ENCODE assay signal across 19 cellular contexts in genomic region chr14:68961361-68961760, GRCh38. TPM values are rescaled to one million over a fixed set of nuclear protein-coding genes. Genes with fewer than 3 reads are reported as not detected.
A peak's percentile ranks its signal among the peaks of the same experiment; 100 is the strongest.
DNase-seq lines count a peak whose midpoint lies in the region; ATAC-seq, FAIRE-seq and TF ChIP-seq lines count a peak whose summit lies in the region.
"Had no signal": no experiment of that assay in that cellular context is flagged by ENCODE, and none has a peak within 500 bp of the region (broad histone marks: within the 10 kb centered on the region; RNA-seq: fewer than 3 reads in every experiment).

No MANE protein-coding gene starts in this region.

- peaks cover 48% of the 10 kb centered on the region for H3K4me1 Mint-ChIP-seq in neural progenitor cell

- H3K9me3 ChIP-seq in HepG2 (ENCODE audit: low read length) (no peaks in the 10 kb centered on the region), right lobe of liver (no peaks in the 10 kb centered on the region), neural progenitor cell (ENCODE audit: low read depth) (no peaks in the 10 kb centered on the region), vagina (no peaks in the 10 kb centered on the region)
- H3K9me3 ChIP-seq: Caco-2 had no signal

- H3K9ac ChIP-seq in HepG2 (ENCODE audit: insufficient read depth, low read depth, low read length) (no peak overlapping the region), neural progenitor cell (no peak overlapping the region)

- in situ Hi-C loops in HepG2 (cut with HindIII; ENCODE audit: extremely low pct_ligation_motif_present, low pct_unique_long_range_greater_than_20kb), result no loop called here

- H3K4me3 ChIP-seq in HepG2 (replicated peaks in 1 of 3; ENCODE audit: insufficient read depth in 1 of 3, low read depth in 2 of 3, low read length in 3 of 3) (no peak overlapping the region), right lobe of liver (no peak overlapping the region), coronary artery (peak overlapping the region; percentile 43), neural progenitor cell (no peak overlapping the region), vagina (no peak overlapping the region)

- peaks cover 11% of the 10 kb centered on the region for H3K36me3 Mint-ChIP-seq in neural progenitor cell

- 91% methylated on average over 7 of the region's 7 CpGs for WGBS in HepG2 (ENCODE audit: low lambda C conversion rate)
- 83% methylated on average over 1 of the region's 7 CpGs for WGBS in right lobe of liver (ENCODE audit: insufficient coverage, low coverage, low lambda C conversion rate, missing lambda C conversion rate)

- H3K27me3 ChIP-seq in HepG2 (ENCODE audit: control insufficient read depth in 1 of 2, insufficient read depth in 2 of 2, low read length in 2 of 2) (no peaks in the 10 kb centered on the region), right lobe of liver (no peaks in the 10 kb centered on the region), neural progenitor cell (no peaks in the 10 kb centered on the region), vagina (no peaks in the 10 kb centered on the region)

- H2AFZ ChIP-seq in HepG2 (ENCODE audit: low read length) (no peak overlapping the region), neural progenitor cell (replicated peaks) (no peak overlapping the region)

- DNase-seq in HepG2 (ENCODE audit: low spot score) (no peak), right lobe of liver (no peak), coronary artery (ENCODE audit: low spot score) (no peak), neural progenitor cell (ENCODE audit: low spot score) (no peak), vagina (ENCODE audit: extremely low spot score in 2 of 2) (no peak)
- DNase-seq in activated CD4-positive, alpha-beta T cell treated with anti-CD3 and anti-CD28 coated beads for 1 hour, result no peak
- DNase-seq: activated CD4-positive, alpha-beta T cell treated with anti-CD3 and anti-CD28 coated beads, Interleukin-2, amount 50 U/mL, for 48 hours; Caco-2; cerebellar nuclear complex; foreskin melanocyte; H9; Kasumi-1; midbrain; NCI-H82; SW 1271 had no signal

- H3K36me3 ChIP-seq in HepG2 (replicated peaks in 1 of 2; ENCODE audit: control insufficient read depth in 1 of 2, insufficient read depth in 2 of 2, low read length in 2 of 2) (peaks cover 9 to 14% of the 10 kb centered on the region in 2 experiments; a peak in 4 of 5 replicates), right lobe of liver (no peaks in the 10 kb centered on the region), neural progenitor cell (no peaks in the 10 kb centered on the region), vagina (no peaks in the 10 kb centered on the region)

- TF ChIP-seq CTCF in HepG2 (CRISPR knock-in tag; IDR thresholded peaks at IDR 0.05), result no peak
- no peak for TF ChIP-seq CTCF in right lobe of liver (IDR thresholded peaks at IDR 0.05)
- no peak for TF ChIP-seq CTCF in coronary artery (IDR thresholded peaks at IDR 0.05)
- no peak for TF ChIP-seq CTCF in neural progenitor cell (IDR thresholded peaks at IDR 0.05)
- no peak for TF ChIP-seq CTCF in vagina (IDR thresholded peaks at IDR 0.05)

- H4K20me1 ChIP-seq in HepG2 (ENCODE audit: insufficient read depth, low read length), result peaks cover 49% of the 10 kb centered on the region
- peaks cover 63% of the 10 kb centered on the region for H4K20me1 ChIP-seq in neural progenitor cell (ENCODE audit: low read depth)

- peaks cover 3% of the 10 kb centered on the region for H3F3A ChIP-seq in neural progenitor cell (ENCODE audit: low read depth)

- intact Hi-C loops in HepG2 (cut with micrococcal nuclease; ENCODE audit: unreplicated experiment), result no loop called here
- intact Hi-C loops in right lobe of liver (cut with DNase I), result no loop called here
- intact Hi-C loops in vagina (cut with DNase I), result no loop called here

- no peak overlapping the region for H3K4me3 Mint-ChIP-seq in neural progenitor cell
- H3K4me3 Mint-ChIP-seq: H9 had no signal

- TF ChIP-seq EP300 in HepG2 (IDR thresholded peaks at IDR 0.05; ENCODE audit: low read depth in 2 of 2, low read length in 2 of 2), result no peak
- no peak for TF ChIP-seq EP300 in HepG2 (CRISPR knock-in tag; IDR thresholded peaks at IDR 0.05; ENCODE audit: borderline replicate concordance)

- ATAC-seq in HepG2 (no peak), right lobe of liver (no peak), HG03175 (IDR thresholded peaks at IDR 0.05; ENCODE audit: unreplicated experiment) (no peak), HG03342 (IDR thresholded peaks at IDR 0.05; ENCODE audit: unreplicated experiment) (no peak)

- no peak for TF ChIP-seq RAD21 in HepG2 (CRISPR knock-in tag; IDR thresholded peaks at IDR 0.05)

- POLR2A ChIA-PET in HepG2 (lab: Yijun Ruan, JAX), result interaction anchor here (1.6 kb wide), 1 partner anchor 18 kb away, joined by 5 read pairs; no protein-coding TSS in a partner anchor

- H3K27me3 Mint-ChIP-seq in neural progenitor cell (ENCODE audit: insufficient read depth, low read depth), result peaks cover 4% of the 10 kb centered on the region

- H3K79me2 ChIP-seq in HepG2 (ENCODE audit: insufficient read depth, low read length) (peaks cover 100% of the 10 kb centered on the region), neural progenitor cell (ENCODE audit: low read depth) (peaks cover 99% of the 10 kb centered on the region)

- TF ChIP-seq POLR2A in HepG2 (IDR thresholded peaks at IDR 0.05; ENCODE audit: insufficient read depth in 1 of 2, low read depth in 2 of 2, low read length in 2 of 2), result no peak
- no peak for TF ChIP-seq POLR2A in right lobe of liver (IDR thresholded peaks at IDR 0.05)
- no peak for TF ChIP-seq POLR2A in vagina (IDR thresholded peaks at IDR 0.05)

- FAIRE-seq in HepG2 (lab: Jason Lieb, UNC), result no peak
- FAIRE-seq: GM19239, RCC 7860 had no signal

- H3K27ac Mint-ChIP-seq in neural progenitor cell, result peak overlapping the region; percentile 86

- CTCF ChIA-PET in HepG2 (lab: Yijun Ruan, JAX; ENCODE audit: low intra/inter-chr PET ratio, low total read pairs), result no interaction called here

- H3K4me1 ChIP-seq in HepG2 (ENCODE audit: insufficient read depth, low read length) (peaks cover 96% of the 10 kb centered on the region), right lobe of liver (peaks cover 0 to 43% (median 23%) of the 10 kb centered on the region in 4 donors), neural progenitor cell (peaks cover 18% of the 10 kb centered on the region), vagina (peaks cover 82% of the 10 kb centered on the region)

- H3K4me2 ChIP-seq in HepG2 (ENCODE audit: low read depth, low read length) (no peak overlapping the region), neural progenitor cell (no peak overlapping the region)

- H3K27ac ChIP-seq in HepG2 (ENCODE audit: extremely low read length, insufficient read depth, low read length) (no peak overlapping the region), right lobe of liver (no peak overlapping the region), coronary artery (peak overlapping the region; percentile 85 to 92), neural progenitor cell (no peak overlapping the region), vagina (peak overlapping the region; percentile 8)

- H3K9me3 Mint-ChIP-seq in neural progenitor cell, result no peaks in the 10 kb centered on the region
- H3K9me3 Mint-ChIP-seq: H9 had no signal

- BruUV-seq in HepG2 (replicated peaks; lab: Mats Ljungman, UMichigan), result no TSS peak

TF ChIP-seq in HepG2, 621 proteins besides CTCF, POLR2A, EP300 and RAD21:
- 0 out of 2 replicates have a peak, but pooled peaks have one; percentile 14 for TF ChIP-seq POLR2G (IDR thresholded peaks at IDR 0.05; ENCODE audit: low read depth, low read length)
- no peak for TF ChIP-seq NAIF1 (CRISPR knock-in tag; IDR thresholded peaks at IDR 0.05; ENCODE audit: borderline replicate concordance)
TF ChIP-seq in HepG2: peak in this region for 1.

RNA-seq across cellular contexts. Expression of gene ACTN1, which starts 17.7 kb away (rescaled TPM):
- total RNA-seq in HepG2 (2016; rRNA removed; fragmentation: Illumina TruSeq; extraction: Trizol), result 58.6 and 62.4 TPM in 2 replicates
- 9.6 and 10.7 TPM in 2 replicates for total RNA-seq in HepG2 (2016; cell fraction: cytosol; rRNA removed; fragmentation: Illumina TruSeq; extraction: Trizol; ENCODE audit: low read depth)
- 55.0 and 63.6 TPM in 2 replicates for total RNA-seq in HepG2 (2016; cell fraction: insoluble cytoplasmic fraction; rRNA removed; fragmentation: Illumina TruSeq; extraction: Trizol)
- 25.2 and 28.3 TPM in 2 replicates for total RNA-seq in HepG2 (2016; cell fraction: membrane; rRNA removed; fragmentation: Illumina TruSeq; extraction: Trizol)
- 62.9 and 75.6 TPM in 2 replicates for total RNA-seq in HepG2 (2016; cell fraction: nucleus; rRNA removed; fragmentation: Illumina TruSeq; extraction: Trizol)
- polyA plus RNA-seq in HepG2 (2011; rRNA removed), result 152 and 162 TPM in 2 replicates
- polyA plus RNA-seq in HepG2 (2011; cell fraction: cytosol; rRNA removed), result 97.7 and 136 TPM in 2 replicates
- polyA plus RNA-seq in HepG2 (2011; cell fraction: nucleus; rRNA removed), result 162 and 195 TPM in 2 replicates
- polyA plus RNA-seq in HepG2 (2012), result 109 and 118 TPM in 2 replicates
- 8.0 and 10.4 TPM in 2 replicates for polyA plus RNA-seq in HepG2 (2016; cell fraction: cytosol; fragmentation: Illumina TruSeq; extraction: Trizol; ENCODE audit: low read depth)
- polyA plus RNA-seq in HepG2 (2016; cell fraction: insoluble cytoplasmic fraction; fragmentation: Illumina TruSeq; extraction: Trizol; ENCODE audit: low read depth), result 67.9 and 88.1 TPM in 2 replicates
- polyA plus RNA-seq in HepG2 (2016; cell fraction: membrane; fragmentation: Illumina TruSeq; extraction: Trizol; ENCODE audit: low read depth), result 15.3 and 18.8 TPM in 2 replicates
- 91.6 and 93.8 TPM in 2 replicates for polyA plus RNA-seq in HepG2 (2016; cell fraction: nucleus; fragmentation: Illumina TruSeq; extraction: Trizol; ENCODE audit: insufficient read depth, low read depth)
- polyA minus RNA-seq in HepG2 (2011; rRNA and poly(A)+ RNA removed; ENCODE audit: low replicate concordance), result 144 and 214 TPM in 2 replicates
- 167 and 168 TPM in 2 replicates for polyA minus RNA-seq in HepG2 (2011; cell fraction: cytosol; rRNA and poly(A)+ RNA removed)
- polyA minus RNA-seq in HepG2 (2011; cell fraction: nucleus; rRNA and poly(A)+ RNA removed), result 119 and 126 TPM in 2 replicates
- 100 to 1,000 TPM in 3 of 6 experiments, 10 to 100 TPM in 3; 53.1 to 145 (median 100) TPM for total RNA-seq in right lobe of liver
- total RNA-seq in neural progenitor cell (ENCODE audit: low replicate concordance), result 70.7 and 97.7 TPM in 2 replicates
- total RNA-seq in vagina, result 209 TPM

Comparison
In these comparisons a context has a peak if more than half of its experiments do, and no peak if none do; other contexts are left out.
1. H3K27ac ChIP-seq: peak in coronary artery (2 of 2) and vagina (single experiment); none in HepG2 (single experiment), right lobe of liver (0 of 3) and neural progenitor cell (single experiment).